Comparison of ENCODE assay signal across 10 cellular contexts in the genomic region with DNA sequence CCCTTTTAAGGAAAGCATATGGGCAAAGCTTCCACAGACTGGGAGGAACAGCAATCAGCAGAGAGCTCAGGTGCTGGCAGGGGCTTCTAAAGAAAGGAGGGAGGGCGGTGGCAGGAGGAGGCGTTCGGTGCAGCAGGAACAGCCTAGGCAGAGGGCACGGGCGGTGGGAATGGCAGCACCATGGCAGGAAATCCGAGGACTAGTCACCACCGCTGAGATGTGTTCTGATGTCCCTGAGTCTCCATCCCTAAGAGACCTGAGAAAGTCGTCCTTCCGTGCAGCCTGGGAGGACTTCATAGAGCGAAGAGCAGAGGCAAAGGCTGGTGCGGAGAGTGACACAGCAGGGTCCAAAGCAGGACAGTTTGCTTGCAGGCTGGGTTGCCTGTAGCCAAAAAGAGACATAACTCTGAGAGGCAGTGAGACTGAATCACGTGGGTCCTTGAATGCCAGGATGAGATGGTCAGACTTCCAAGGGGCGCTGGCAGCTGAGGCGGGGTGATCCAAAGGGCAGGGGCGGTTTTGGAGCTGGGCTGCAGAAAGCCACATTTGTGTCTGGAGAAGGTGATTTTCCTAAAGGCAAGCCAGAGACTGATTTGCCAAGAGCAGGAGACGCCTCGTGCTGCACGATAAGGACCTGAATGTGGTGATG. TPM values are rescaled to one million over a fixed set of nuclear protein-coding genes. Genes with fewer than 3 reads are reported as not detected.
A peak's percentile ranks its signal among the peaks of the same experiment; 100 is the strongest.
DNase-seq lines count a peak whose midpoint lies in the region; ATAC-seq and TF ChIP-seq lines count a peak whose summit lies in the region.
"Had no signal": no experiment of that assay in that cellular context is flagged by ENCODE, and none has a peak within 500 bp of the region (broad histone marks: within the 10 kb centered on the region; RNA-seq: fewer than 3 reads in every experiment).

No MANE protein-coding gene starts in this region.

- H3K27me3 ChIP-seq in AG04450 (ENCODE audit: control insufficient read depth, insufficient read depth, low read length): no peaks in the 10 kb centered on the region
- H3K27me3 ChIP-seq in body of pancreas: no peaks in the 10 kb centered on the region
- no peaks in the 10 kb centered on the region for H3K27me3 ChIP-seq in Caco-2 (replicated peaks; ENCODE audit: control insufficient read depth, insufficient read depth, low read length)

- H3K27ac ChIP-seq in AG04450 (ENCODE audit: low read depth, low read length): no peak overlapping the region
- peak overlapping the region; percentile 39 to 94 (median 74) for H3K27ac ChIP-seq in body of pancreas
- no peak overlapping the region for H3K27ac ChIP-seq in RWPE1

- H3K36me3 ChIP-seq in body of pancreas (replicated peaks in 1 of 2; ENCODE audit: insufficient read depth in 1 of 2, low read depth in 2 of 2) (no peaks in the 10 kb centered on the region), Caco-2 (ENCODE audit: control insufficient read depth, insufficient read depth, low read length) (no peaks in the 10 kb centered on the region)

- peak in 1 of 3 donors; percentile 25 for TF ChIP-seq POLR2A in body of pancreas (IDR thresholded peaks at IDR 0.05)

- 0 out of 2 replicates have a peak overlapping the region, but pooled peaks have one; percentile 1 for H3K4me3 ChIP-seq in AG04450 (ENCODE audit: low read depth, low read length)
- H3K4me3 ChIP-seq in body of pancreas: no peak overlapping the region
- no peak overlapping the region for H3K4me3 ChIP-seq in Caco-2 (ENCODE audit: low read depth, low read length)
- H3K4me3 ChIP-seq: lung had no signal

- peaks cover 18% of the 10 kb centered on the region for H3K4me1 Mint-ChIP-seq in Caco-2 (ENCODE audit: low read depth, unreplicated experiment)
- peaks cover 8% of the 10 kb centered on the region for H3K4me1 Mint-ChIP-seq in activated CD8-positive, alpha-beta memory T cell treated with anti-CD3 and anti-CD28 coated beads, Interleukin-2, amount 10 ng/mL, durations not matched to agents 7 days and 5 days

- no TSS peak for BruUV-seq in Caco-2 (replicated peaks; lab: Mats Ljungman, UMichigan)

- DNase-seq in AG04450 (ENCODE audit: low read depth, low spot score) (no peak), ELR (ENCODE audit: low read depth) (peak; percentile 23), body of pancreas (peak in 1 of 4 donors; percentile 43), myocyte (ENCODE audit: low read depth) (peak; percentile 26), Caco-2 (no peak), RWPE1 (ENCODE audit: low spot score) (no peak)
- no peak for DNase-seq in activated CD8-positive, alpha-beta memory T cell treated with anti-CD3 and anti-CD28 coated beads, Interleukin-2, amount 10 ng/mL, durations not matched to agents 7 days and 5 days
- no peak for DNase-seq in activated CD4-positive, alpha-beta T cell treated with anti-CD3 and anti-CD28 coated beads, Interleukin-2, amount 50 U/mL, for 4 hours
- DNase-seq: NCI-H1092 had no signal

- H3K27me3 Mint-ChIP-seq in Caco-2 (ENCODE audit: insufficient read depth, unreplicated experiment): peaks cover 7% of the 10 kb centered on the region
- peaks cover 14% of the 10 kb centered on the region for H3K27me3 Mint-ChIP-seq in activated CD8-positive, alpha-beta memory T cell treated with anti-CD3 and anti-CD28 coated beads, Interleukin-2, amount 10 ng/mL, durations not matched to agents 7 days and 5 days

- no peak overlapping the region for H3K4me3 Mint-ChIP-seq in Caco-2 (ENCODE audit: unreplicated experiment)
- H3K4me3 Mint-ChIP-seq in activated CD8-positive, alpha-beta memory T cell treated with anti-CD3 and anti-CD28 coated beads, Interleukin-2, amount 10 ng/mL, durations not matched to agents 7 days and 5 days: no peak overlapping the region

- CTCF ChIA-PET in AG04450 (lab: Charles Lee): interaction anchor here (0.6 to 4.3 kb wide), 3 partner anchors 15 to 182 kb away, joined by 3 to 46 read pairs (median 6); no protein-coding TSS in a partner anchor
- CTCF ChIA-PET in Caco-2 (lab: Charles Lee): no interaction called here
- CTCF ChIA-PET in activated CD8-positive, alpha-beta memory T cell treated with anti-CD3 and anti-CD28 coated beads, Interleukin-2, amount 10 ng/mL, durations not matched to agents 7 days and 5 days (lab: Charles Lee): interaction anchor here (0.7 to 14.7 kb wide), 3 partner anchors 10 to 356 kb away, joined by 3 to 191 read pairs (median 87); no protein-coding TSS in a partner anchor
- CTCF ChIA-PET in RWPE1 (lab: Yijun Ruan, JAX): interaction anchor here (0.6 to 1.0 kb wide), 4 partner anchors 11 to 1639 kb away, joined by 3 to 7 read pairs (median 5); no protein-coding TSS in a partner anchor

- H3K9me3 ChIP-seq in AG04450 (ENCODE audit: control insufficient read depth, insufficient read depth, low read length): peaks cover 3% of the 10 kb centered on the region; the same call in 1 of the 2 replicates
- no peaks in the 10 kb centered on the region for H3K9me3 ChIP-seq in body of pancreas
- H3K9me3 ChIP-seq in Caco-2: no peaks in the 10 kb centered on the region

- POLR2A ChIA-PET in AG04450 (lab: Yijun Ruan, JAX): no interaction called here
- POLR2A ChIA-PET in Caco-2 (lab: Charles Lee): no interaction called here
- POLR2A ChIA-PET in RWPE1 (lab: Yijun Ruan, JAX; ENCODE audit: low non-redundant PET): no interaction called here

- H3K4me1 ChIP-seq in body of pancreas (peaks cover 37% of the 10 kb centered on the region), Caco-2 (peaks cover 4% of the 10 kb centered on the region)

- H3K9me3 Mint-ChIP-seq in Caco-2 (ENCODE audit: unreplicated experiment): no peaks in the 10 kb centered on the region
- no peaks in the 10 kb centered on the region for H3K9me3 Mint-ChIP-seq in activated CD8-positive, alpha-beta memory T cell treated with anti-CD3 and anti-CD28 coated beads, Interleukin-2, amount 10 ng/mL, durations not matched to agents 7 days and 5 days (ENCODE audit: low read depth)

- intact Hi-C loops in body of pancreas (cut with DNase I): no loop called here
- intact Hi-C loops in Caco-2 (cut with micrococcal nuclease; ENCODE audit: unreplicated experiment): loop anchor here (5.0 to 10.0 kb wide), 2 partner anchors 70 to 282 kb away; no protein-coding TSS in a partner anchor

- H3K36me3 Mint-ChIP-seq in Caco-2 (ENCODE audit: insufficient read depth, unreplicated experiment): no peaks in the 10 kb centered on the region
- no peaks in the 10 kb centered on the region for H3K36me3 Mint-ChIP-seq in activated CD8-positive, alpha-beta memory T cell treated with anti-CD3 and anti-CD28 coated beads, Interleukin-2, amount 10 ng/mL, durations not matched to agents 7 days and 5 days

- no peak for TF ChIP-seq CTCF in AG04450 (IDR thresholded peaks at IDR 0.05; ENCODE audit: low read depth, low read length)
- no peak for TF ChIP-seq CTCF in body of pancreas (IDR thresholded peaks at IDR 0.05)
- TF ChIP-seq CTCF in Caco-2 (IDR thresholded peaks at IDR 0.05; ENCODE audit: insufficient read depth in 1 of 2, low read depth in 1 of 2, low read length in 1 of 2, severe bottlenecking in 1 of 2, unreplicated experiment in 1 of 2): no peak
- no peak for TF ChIP-seq CTCF in RWPE1 (conservative IDR thresholded peaks at IDR 0.05; ENCODE audit: low read depth)

- ATAC-seq in body of pancreas: no peak
- ATAC-seq in activated CD8-positive, alpha-beta memory T cell treated with anti-CD3 and anti-CD28 coated beads, Interleukin-2, amount 10 ng/mL, durations not matched to agents 7 days and 5 days: no peak

- H3K27ac Mint-ChIP-seq in Caco-2 (ENCODE audit: unreplicated experiment): no peak overlapping the region
- H3K27ac Mint-ChIP-seq in activated CD8-positive, alpha-beta memory T cell treated with anti-CD3 and anti-CD28 coated beads, Interleukin-2, amount 10 ng/mL, durations not matched to agents 7 days and 5 days: no peak overlapping the region

- WGBS in body of pancreas, 2 donors: 25 to 43% methylated on average over 16 to 18 of the region's 18 CpGs

RNA-seq across cellular contexts. Expression of a gene that starts 35.8 kb away (rescaled TPM):
- not detected in 2 replicates for polyA plus RNA-seq in AG04450 (2011; rRNA removed)
- not detected in 2 replicates for polyA minus RNA-seq in AG04450 (2011; rRNA and poly(A)+ RNA removed)
- total RNA-seq in body of pancreas (1 to 10 TPM; 1.0 to 1.6 TPM), myocyte (not detected in 2 replicates), Caco-2 (2022) (6.9 and 8.0 TPM in 2 replicates)
- 0.03 TPM for polyA plus RNA-seq in myocyte (2012)
- total RNA-seq in activated CD8-positive, alpha-beta memory T cell treated with anti-CD3 and anti-CD28 coated beads, Interleukin-2, amount 10 ng/mL, durations not matched to agents 7 days and 5 days: not detected

Comparison
In these comparisons a context has a peak if more than half of its experiments do, and no peak if none do; other contexts are left out.
1. DNase-seq: peak in ELR (single experiment) and myocyte (single experiment); none in AG04450 (single experiment), Caco-2 (0 of 2), activated CD8-positive, alpha-beta memory T cell treated with anti-CD3 and anti-CD28 coated beads, Interleukin-2, amount 10 ng/mL, durations not matched to agents 7 days and 5 days (single experiment), activated CD4-positive, alpha-beta T cell treated with anti-CD3 and anti-CD28 coated beads, Interleukin-2, amount 50 U/mL, for 4 hours (0 of 2) and RWPE1 (single experiment).
2. H3K27ac ChIP-seq: peak in body of pancreas (4 of 4); none in AG04450 (single experiment) and RWPE1 (single experiment).